15 cellular contexts compared by ENCODE assay signal in genomic region chr3:154684021-154684420, GRCh38.
A peak's percentile ranks its signal among the peaks of the same experiment; 100 is the strongest.
DNase-seq lines count a peak whose midpoint lies in the region; ATAC-seq, FAIRE-seq and TF ChIP-seq lines count a peak whose summit lies in the region.
"Had no signal": no experiment of that assay in that cellular context is flagged by ENCODE, and none has a peak within 500 bp of the region (broad histone marks: within the 10 kb centered on the region; RNA-seq: fewer than 3 reads in every experiment).

No MANE protein-coding gene starts in this region.

- peak; percentile 50 for ATAC-seq in GM18868 (IDR thresholded peaks at IDR 0.05; ENCODE audit: unreplicated experiment)
- ATAC-seq: left ventricle myocardium superior; naive thymus-derived CD8-positive, alpha-beta T cell; SK-N-SH treated with all-trans-retinoic acid at 6 μM for 48 hours had no signal

- H3K9ac ChIP-seq in kidney (ENCODE audit: low read length in 2 of 2) = no peak overlapping the region

- H3K36me3 ChIP-seq in kidney (ENCODE audit: control insufficient read depth in 1 of 2, insufficient read depth in 2 of 2, low read length in 2 of 2) = no peaks in the 10 kb centered on the region

- FAIRE-seq in kidney (lab: Jason Lieb, UNC) (no peak), RCC 7860 (lab: Jason Lieb, UNC) (no peak)
- FAIRE-seq: G401.6 had no signal

- H3K4me1 ChIP-seq in kidney (ENCODE audit: control insufficient read depth in 1 of 2, insufficient read depth in 1 of 2, low read depth in 1 of 2, low read length in 2 of 2) = no peaks in the 10 kb centered on the region

- DNase-seq in ELR (ENCODE audit: low read depth) (peak; percentile 3), OCI-M1 (lab: John Stamatoyannopoulos, UW) (peak; percentile 3), kidney (no peak), NCI-H2196 (lab: John Stamatoyannopoulos, UW; ENCODE audit: unreplicated experiment) (no peak), middle frontal gyrus (ENCODE audit: extremely low spot score, low spot score) (no peak), RCC 7860 (ENCODE audit: low spot score) (no peak)
- DNase-seq: activated effector memory CD4-positive, alpha-beta T cell treated with anti-CD3 and anti-CD28 coated beads, Interleukin-2, amount 50 U/mL, for 16 hours; H7; hippocampal formation; left ventricle myocardium superior; naive thymus-derived CD8-positive, alpha-beta T cell; NCI-H2029 treated with DMSO at 0.1 percent for 48 hours had no signal

- TF ChIP-seq CTCF in kidney (IDR thresholded peaks at IDR 0.05; ENCODE audit: borderline replicate concordance, extremely low read depth, insufficient read depth) = no peak

- H3K9me3 ChIP-seq in kidney (ENCODE audit: control insufficient read depth in 1 of 2, low read length in 2 of 2) = no peaks in the 10 kb centered on the region

- intact Hi-C loops in kidney (cut with DNase I) = no loop called here

- H3K4me3 ChIP-seq in kidney (ENCODE audit: low read length in 2 of 2) = no peak overlapping the region

- peak overlapping the region; percentile 7 to 9 for H3K27ac ChIP-seq in kidney (ENCODE audit: low read depth in 2 of 2, low read length in 2 of 2)

Comparison
In these comparisons a context has a peak if more than half of its experiments do, and no peak if none do; other contexts are left out.
1. DNase-seq: peak in ELR (single experiment) and OCI-M1 (single experiment); none in kidney (single experiment), NCI-H2196 (single experiment), middle frontal gyrus (single experiment) and RCC 7860 (single experiment).